In the genomic region with DNA sequence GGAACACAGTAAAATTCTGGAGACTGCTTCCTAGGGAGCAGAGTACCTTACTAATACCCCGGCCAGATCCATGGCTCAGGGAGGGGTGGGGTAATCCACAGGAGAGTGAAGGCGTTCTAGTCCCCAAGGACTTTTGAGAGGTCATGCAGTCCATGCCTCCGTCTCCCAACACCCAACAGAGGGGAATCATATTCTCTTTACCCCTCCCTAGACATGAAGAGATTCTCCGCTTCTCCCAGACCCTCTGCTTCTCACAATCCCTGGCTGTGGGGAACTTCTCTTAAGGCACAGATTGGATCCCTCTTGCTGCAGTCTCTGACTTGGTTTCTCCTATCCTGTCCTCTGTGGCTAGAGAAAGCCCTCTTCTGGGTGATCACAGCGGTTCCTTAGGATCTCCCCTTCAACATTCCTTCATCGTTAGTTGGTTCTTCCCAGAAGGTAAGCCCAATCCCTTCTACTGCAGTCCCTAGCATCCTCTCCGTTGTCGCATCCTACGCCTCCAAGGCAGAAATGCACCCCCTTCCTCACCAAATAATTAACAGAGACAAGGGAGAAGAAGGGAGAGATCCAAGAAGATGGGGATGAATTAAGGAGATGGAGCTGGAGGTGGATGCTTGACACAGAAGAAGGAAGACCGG, we compare ENCODE assay signal across 1 cellular context.
TF ChIP-seq lines count a peak whose summit lies in the region.

No MANE protein-coding gene starts in this region.

TF ChIP-seq in K562, 482 proteins besides CTCF, POLR2A, EP300 and RAD21:
- peak; percentile 75 for TF ChIP-seq PRDM10 (IDR thresholded peaks at IDR 0.05; ENCODE audit: partially characterized antibody)
- TF ChIP-seq, protein P1, sequence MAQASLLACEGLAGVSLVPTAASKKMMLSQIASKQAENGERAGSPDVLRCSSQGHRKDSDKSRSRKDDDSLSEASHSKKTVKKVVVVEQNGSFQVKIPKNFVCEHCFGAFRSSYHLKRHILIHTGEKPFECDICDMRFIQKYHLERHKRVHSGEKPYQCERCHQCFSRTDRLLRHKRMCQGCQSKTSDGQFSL (CRISPR knock-in tag; IDR thresholded peaks at IDR 0.05) = peak; percentile 40; the same call in 1 of the 2 replicates
- TF ChIP-seq, protein P1 (tag; IDR thresholded peaks at IDR 0.05) = no peak
- no peak for TF ChIP-seq SP2 (IDR thresholded peaks at IDR 0.05; ENCODE audit: extremely low read depth, low read depth, low read length, poor library complexity, severe bottlenecking)
- TF ChIP-seq TEAD1 (CRISPR knock-in tag; IDR thresholded peaks at IDR 0.05) = peak in 1 of 2 experiments; percentile 18; a peak in 1 of 4 replicates
- no peak for TF ChIP-seq CCNT2 (IDR thresholded peaks at IDR 0.05; ENCODE audit: borderline replicate concordance, extremely low read depth, insufficient read length, low read depth, low read length)
- 0 out of 2 replicates have a peak, but pooled peaks have one; percentile 9 for TF ChIP-seq AFF4 (CRISPR knock-in tag; IDR thresholded peaks at IDR 0.05)
- TF ChIP-seq ID3 (CRISPR knock-in tag; IDR thresholded peaks at IDR 0.05) = no peak
- no peak for TF ChIP-seq ID3 (tag; IDR thresholded peaks at IDR 0.05)
- no peak for TF ChIP-seq ZBTB26 (CRISPR knock-in tag; IDR thresholded peaks at IDR 0.05)
- no peak for TF ChIP-seq WHSC1 (IDR thresholded peaks at IDR 0.05; ENCODE audit: low read length)
